In genomic region chr12:65943388-65944137, GRCh38 we compare ENCODE assay signal across 17 cellular contexts.
DNase-seq lines count a peak whose midpoint lies in the region; ATAC-seq, FAIRE-seq and TF ChIP-seq lines count a peak whose summit lies in the region.
"Had no signal": no experiment of that assay in that cellular context is flagged by ENCODE, and none has a peak within 500 bp of the region (broad histone marks: within the 10 kb centered on the region; RNA-seq: fewer than 3 reads in every experiment).

No MANE protein-coding gene starts in this region.

- H3K4me1 ChIP-seq in PC-3 (ENCODE audit: insufficient read depth, low read length) (peaks cover 90% of the 10 kb centered on the region), kidney (ENCODE audit: control insufficient read depth in 1 of 2, insufficient read depth in 1 of 2, low read depth in 1 of 2, low read length in 2 of 2) (peaks cover 2 to 9% of the 10 kb centered on the region in 2 donors), neuronal stem cell (ENCODE audit: control insufficient read depth in 2 of 2, insufficient read depth in 1 of 2, low read depth in 1 of 2, low read length in 2 of 2) (peaks cover 0 to 10% of the 10 kb centered on the region in 2 donors)

- no peak overlapping the region for H3K9ac ChIP-seq in PC-3 (ENCODE audit: low read length)
- H3K9ac ChIP-seq in kidney (ENCODE audit: low read length in 2 of 2): no peak overlapping the region
- H3K9ac ChIP-seq in neuronal stem cell (ENCODE audit: low read depth, low read length, poor library complexity): no peak overlapping the region

- H4K20me1 ChIP-seq in PC-3 (ENCODE audit: low read length): peaks cover 12% of the 10 kb centered on the region; the same call in 1 of the 2 replicates

- POLR2A ChIA-PET in PC-3 (lab: Charles Lee; ENCODE audit: unreplicated experiment): no interaction called here

- H3K36me3 Mint-ChIP-seq in nephron (ENCODE audit: low read depth): peaks cover 40% of the 10 kb centered on the region

- H4K8ac ChIP-seq in neuronal stem cell (ENCODE audit: low read depth, low read length): no peak overlapping the region

- no peaks in the 10 kb centered on the region for H3K79me1 ChIP-seq in neuronal stem cell (ENCODE audit: low read depth, low read length)

- peak overlapping the region; percentile 52 to 64 (median 60) for H3K27ac Mint-ChIP-seq in nephron
- H3K27ac Mint-ChIP-seq: activated B cell treated with CpG ODN at 0.5 μM for 24 hours; CD4-positive, alpha-beta T cell had no signal

- TF ChIP-seq CTCF in D721Med (IDR thresholded peaks at IDR 0.05; ENCODE audit: insufficient read depth, missing control alignments) (peak; percentile 11), PC-3 (conservative IDR thresholded peaks at IDR 0.05; ENCODE audit: low read depth, low read length) (peak; percentile 39; the same call in 1 of the 2 replicates), nephron (IDR thresholded peaks at IDR 0.05; ENCODE audit: unreplicated experiment in 3 of 3) (no peak), kidney (IDR thresholded peaks at IDR 0.05; ENCODE audit: borderline replicate concordance, extremely low read depth, insufficient read depth) (no peak)

- H3K9me3 ChIP-seq in PC-3 (ENCODE audit: low read length): no peaks in the 10 kb centered on the region
- H3K9me3 ChIP-seq in kidney (ENCODE audit: control insufficient read depth in 1 of 2, low read length in 2 of 2): no peaks in the 10 kb centered on the region
- no peaks in the 10 kb centered on the region for H3K9me3 ChIP-seq in neuronal stem cell (replicated peaks in 1 of 2; ENCODE audit: control insufficient read depth in 2 of 2, insufficient read depth in 1 of 2, low read depth in 1 of 2, low read length in 2 of 2)

- H3K14ac ChIP-seq in neuronal stem cell (ENCODE audit: low read length): no peak overlapping the region

- H3K79me2 ChIP-seq in PC-3 (ENCODE audit: low read length): peaks cover 79% of the 10 kb centered on the region

- H3K27me3 ChIP-seq in PC-3 (ENCODE audit: low read length): no peaks in the 10 kb centered on the region
- H3K27me3 ChIP-seq in neuronal stem cell (ENCODE audit: control insufficient read depth in 3 of 3, insufficient read depth in 3 of 3, low read depth in 1 of 3, low read length in 3 of 3): no peaks in the 10 kb centered on the region

- H3K9me2 ChIP-seq in PC-3 (replicated peaks; ENCODE audit: low read length): no peaks in the 10 kb centered on the region

- no TSS peak for BruUV-seq in PC-3 (replicated peaks; lab: Mats Ljungman, UMichigan)

- CTCF ChIA-PET in PC-3 (lab: Charles Lee): no interaction called here

- H3K9me3 Mint-ChIP-seq in nephron: no peaks in the 10 kb centered on the region
- H3K9me3 Mint-ChIP-seq: activated B cell treated with CpG ODN at 0.5 μM for 24 hours; CD4-positive, alpha-beta T cell had no signal

- H3K18ac ChIP-seq in neuronal stem cell (ENCODE audit: low read length): no peak overlapping the region

- no peak overlapping the region for H3K4me2 ChIP-seq in PC-3 (ENCODE audit: low read length)
- no peak overlapping the region for H3K4me2 ChIP-seq in neuronal stem cell (ENCODE audit: insufficient read depth, low read length, poor library complexity, severe bottlenecking)

- no peak overlapping the region for H3K23ac ChIP-seq in neuronal stem cell (ENCODE audit: low read depth, low read length, poor library complexity)

- H2AFZ ChIP-seq in PC-3 (ENCODE audit: low read length) (no peak overlapping the region), neuronal stem cell (ENCODE audit: low read length) (no peak overlapping the region)

- H3K27ac ChIP-seq in PC-3 (ENCODE audit: low read length): peak overlapping the region; percentile 98
- H3K27ac ChIP-seq in epithelial cell of prostate: peak overlapping the region; percentile 93
- no peak overlapping the region for H3K27ac ChIP-seq in kidney (ENCODE audit: low read depth in 2 of 2, low read length in 2 of 2)
- H3K27ac ChIP-seq in neuronal stem cell (replicated peaks; ENCODE audit: low read length): no peak overlapping the region
- H3K27ac ChIP-seq: RWPE1 had no signal

- H2AK5ac ChIP-seq in neuronal stem cell (ENCODE audit: low read depth, low read length): no peak overlapping the region

- H3F3A ChIP-seq in PC-3 (ENCODE audit: low read length, unreplicated experiment): peaks cover 46% of the 10 kb centered on the region

- H3K4ac ChIP-seq in neuronal stem cell (ENCODE audit: low read length): no peak overlapping the region

- no peak overlapping the region for H4K91ac ChIP-seq in neuronal stem cell (ENCODE audit: low read depth, low read length, poor library complexity)

- H3K4me3 Mint-ChIP-seq in nephron: no peak overlapping the region
- H3K4me3 Mint-ChIP-seq: activated B cell treated with CpG ODN at 0.5 μM for 24 hours; CD4-positive, alpha-beta T cell had no signal

- no peaks in the 10 kb centered on the region for H3K27me3 Mint-ChIP-seq in nephron (ENCODE audit: low read depth)

- no peak for FAIRE-seq in D721Med (lab: Jason Lieb, UNC)
- FAIRE-seq in kidney (lab: Jason Lieb, UNC): no peak

- H3K4me1 Mint-ChIP-seq in nephron: peaks cover 41% of the 10 kb centered on the region
- H3K4me1 Mint-ChIP-seq: activated B cell treated with CpG ODN at 0.5 μM for 24 hours had no signal

- no peak for DNase-seq in D721Med (ENCODE audit: insufficient read length, low spot score)
- no peak for DNase-seq in PC-3
- DNase-seq in epithelial cell of prostate (ENCODE audit: low read depth, low spot score): no peak
- DNase-seq in kidney: no peak
- no peak for DNase-seq in glomerular visceral epithelial cell (ENCODE audit: extremely low spot score)
- DNase-seq in neuronal stem cell (ENCODE audit: low spot score): no peak
- DNase-seq: activated B cell treated with CpG ODN at 0.5 μM for 24 hours; activated gamma-delta T cell; CD4-positive, alpha-beta T cell; midbrain; NCI-H1048; NCI-H2171 treated with DMSO at 0.1 percent for 48 hours; nucleus accumbens; stimulated activated CD4-positive, alpha-beta T cell treated with anti-CD3 and anti-CD28 coated beads, Interleukin-4, amount 100 ng/mL, for 24 hours had no signal

- ATAC-seq in PC-3 (no peak), GM18520 (IDR thresholded peaks at IDR 0.05; ENCODE audit: unreplicated experiment) (no peak)

- no peak overlapping the region for H2BK120ac ChIP-seq in neuronal stem cell (ENCODE audit: low read depth, low read length)

- intact Hi-C loops in PC-3 (cut with micrococcal nuclease) (no loop called here), kidney (cut with DNase I) (no loop called here)

- H3K4me3 ChIP-seq in PC-3 (ENCODE audit: low read length) (no peak overlapping the region), kidney (ENCODE audit: low read length in 2 of 2) (no peak overlapping the region), neuronal stem cell (ENCODE audit: low read length in 2 of 2) (no peak overlapping the region)

- H3K36me3 ChIP-seq in PC-3 (ENCODE audit: low read depth, low read length): peaks cover 45% of the 10 kb centered on the region
- no peaks in the 10 kb centered on the region for H3K36me3 ChIP-seq in kidney (ENCODE audit: control insufficient read depth in 1 of 2, insufficient read depth in 2 of 2, low read length in 2 of 2)
- H3K36me3 ChIP-seq in neuronal stem cell (replicated peaks in 1 of 2; ENCODE audit: control insufficient read depth in 2 of 2, insufficient read depth in 2 of 2, low read length in 2 of 2): peaks cover 0 to 20% of the 10 kb centered on the region in 2 donors

- no peak overlapping the region for H2BK12ac ChIP-seq in neuronal stem cell (ENCODE audit: low read length)

- H2BK15ac ChIP-seq in neuronal stem cell (ENCODE audit: low read length): no peak overlapping the region

- H2BK5ac ChIP-seq in neuronal stem cell (ENCODE audit: low read length): no peak overlapping the region

- no CpG with 5 or more reads among the region's 3 CpGs for WGBS in neuronal stem cell (ENCODE audit: extremely low coverage in 2 of 2, insufficient read length in 2 of 2, insufficient replicate concordance in 1 of 2), 2 donors

Comparison
In these comparisons a context has a peak if more than half of its experiments do, and no peak if none do; other contexts are left out.
1. CTCF ChIP-seq: peak in D721Med (single experiment) and PC-3 (single experiment); none in nephron (0 of 3) and kidney (single experiment).
2. H3K27ac ChIP-seq: peak in PC-3 (single experiment) and epithelial cell of prostate (single experiment); none in kidney (0 of 2) and neuronal stem cell (single experiment).